8 cellular contexts compared by ENCODE assay signal in genomic region chr17:28598799-28599310, GRCh38. TPM values are rescaled to one million over a fixed set of nuclear protein-coding genes. Genes with fewer than 3 reads are reported as not detected.
DNase-seq lines count a peak whose midpoint lies in the region; ATAC-seq and TF ChIP-seq lines count a peak whose summit lies in the region.

Gene SPAG5, minus strand, starts transcription at chr17:28599025. Its CDS starts 79 bp downstream, at chr17:28598946.

- H3K4me1 ChIP-seq in fibroblast of lung (ENCODE audit: control insufficient read depth, extremely low read depth, insufficient read depth, low read length), result peaks cover 6% of the 10 kb centered on the region
- H3K4me1 ChIP-seq in naive thymus-derived CD4-positive, alpha-beta T cell (ENCODE audit: control insufficient read depth in 2 of 2, insufficient read depth in 2 of 2, low read length in 2 of 2), result peaks cover 8 to 10% of the 10 kb centered on the region in 2 donors

- H3K4me1 Mint-ChIP-seq in activated T-helper 17 cell treated with anti-CD3 and anti-CD28 coated beads, Interleukin-2, amount 50 U/mL, for 72 hours, result peaks cover 18% of the 10 kb centered on the region
- peaks cover 18 to 25% (median 21%) of the 10 kb centered on the region in 7 donors for H3K4me1 Mint-ChIP-seq in naive thymus-derived CD4-positive, alpha-beta T cell
- H3K4me1 Mint-ChIP-seq in stimulated activated memory B cell treated with anti-CD40 and anti-IgM and Interleukin-4, amounts not matched to agents 10 μg/mL and 1 μg/mL and 100 μg/mL, for 72 hours, result peaks cover 27% of the 10 kb centered on the region

- H3K79me2 ChIP-seq in fibroblast of lung (ENCODE audit: control insufficient read depth, insufficient read depth, low read length), result peaks cover 16% of the 10 kb centered on the region

- peak within 1 kb of the TSS; percentile 83 for H3K9ac ChIP-seq in fibroblast of lung (ENCODE audit: insufficient read depth, low read length)

- H3K4me3 Mint-ChIP-seq in activated T-helper 17 cell treated with anti-CD3 and anti-CD28 coated beads, Interleukin-2, amount 50 U/mL, for 72 hours, result peak within 1 kb of the TSS; percentile 100
- peak within 1 kb of the TSS; percentile 88 to 99 (median 94) for H3K4me3 Mint-ChIP-seq in naive thymus-derived CD4-positive, alpha-beta T cell
- H3K4me3 Mint-ChIP-seq in stimulated activated memory B cell treated with anti-CD40 and anti-IgM and Interleukin-4, amounts not matched to agents 10 μg/mL and 1 μg/mL and 100 μg/mL, for 72 hours, result peak within 1 kb of the TSS; percentile 94

- H3K9me3 Mint-ChIP-seq in activated T-helper 17 cell treated with anti-CD3 and anti-CD28 coated beads, Interleukin-2, amount 50 U/mL, for 72 hours, result no peaks in the 10 kb centered on the region
- H3K9me3 Mint-ChIP-seq in naive thymus-derived CD4-positive, alpha-beta T cell, result no peaks in the 10 kb centered on the region
- no peaks in the 10 kb centered on the region for H3K9me3 Mint-ChIP-seq in stimulated activated memory B cell treated with anti-CD40 and anti-IgM and Interleukin-4, amounts not matched to agents 10 μg/mL and 1 μg/mL and 100 μg/mL, for 72 hours

- POLR2A ChIA-PET in RWPE1 (lab: Yijun Ruan, JAX; ENCODE audit: low non-redundant PET), result no interaction called here
- POLR2A ChIA-PET in naive thymus-derived CD4-positive, alpha-beta T cell (lab: Charles Lee), result interaction anchor here (0.9 to 11.4 kb wide), 16 partner anchors 10 to 353 kb away, joined by 3 to 172 read pairs (median 5); partner anchors contain the start of genes ALDOC, BLTP2, NEK8 and PIGS

- no peaks in the 10 kb centered on the region for H3K36me3 ChIP-seq in fibroblast of lung (ENCODE audit: control insufficient read depth, insufficient read depth, low read length)
- H3K36me3 ChIP-seq in naive thymus-derived CD4-positive, alpha-beta T cell (ENCODE audit: control insufficient read depth in 2 of 3, insufficient read depth in 3 of 3, low read length in 3 of 3), result no peaks in the 10 kb centered on the region

- no peaks in the 10 kb centered on the region for H3K9me3 ChIP-seq in fibroblast of lung (ENCODE audit: control insufficient read depth, insufficient read depth, low read depth, low read length)
- no peaks in the 10 kb centered on the region for H3K9me3 ChIP-seq in naive thymus-derived CD4-positive, alpha-beta T cell (ENCODE audit: control insufficient read depth in 2 of 3, low read length in 3 of 3)

- H3K27me3 Mint-ChIP-seq in activated T-helper 17 cell treated with anti-CD3 and anti-CD28 coated beads, Interleukin-2, amount 50 U/mL, for 72 hours, result no peaks in the 10 kb centered on the region
- no peaks in the 10 kb centered on the region for H3K27me3 Mint-ChIP-seq in naive thymus-derived CD4-positive, alpha-beta T cell
- H3K27me3 Mint-ChIP-seq in stimulated activated memory B cell treated with anti-CD40 and anti-IgM and Interleukin-4, amounts not matched to agents 10 μg/mL and 1 μg/mL and 100 μg/mL, for 72 hours, result no peaks in the 10 kb centered on the region

- peak within 1 kb of the TSS; percentile 98 for H3K27ac Mint-ChIP-seq in activated T-helper 17 cell treated with anti-CD3 and anti-CD28 coated beads, Interleukin-2, amount 50 U/mL, for 72 hours
- H3K27ac Mint-ChIP-seq in naive thymus-derived CD4-positive, alpha-beta T cell, result peak within 1 kb of the TSS; percentile 96 to 99 (median 98)
- H3K27ac Mint-ChIP-seq in stimulated activated memory B cell treated with anti-CD40 and anti-IgM and Interleukin-4, amounts not matched to agents 10 μg/mL and 1 μg/mL and 100 μg/mL, for 72 hours, result peak within 1 kb of the TSS; percentile 93

- DNase-seq in Daoy (ENCODE audit: low read depth) (peak; percentile 97), GOT3 (lab: John Stamatoyannopoulos, UW) (peak; percentile 70), LNCaP clone FGC (ENCODE audit: low read depth) (peak; percentile 71), RWPE1 (ENCODE audit: low spot score) (peak; percentile 98), fibroblast of lung (ENCODE audit: low read depth in 2 of 2) (peak; percentile 86 to 89)
- DNase-seq in naive thymus-derived CD4-positive, alpha-beta T cell, result peak; percentile 93 to 97 (median 96)

- H3K27ac ChIP-seq in RWPE1, result peak within 1 kb of the TSS; percentile 95
- peak within 1 kb of the TSS; percentile 94 for H3K27ac ChIP-seq in fibroblast of lung (ENCODE audit: insufficient read depth, low read length)
- H3K27ac ChIP-seq in naive thymus-derived CD4-positive, alpha-beta T cell (ENCODE audit: low read depth, low read length), result peak within 1 kb of the TSS; percentile 97

- CTCF ChIA-PET in RWPE1 (lab: Yijun Ruan, JAX), result interaction anchor here (1.4 kb wide), 1 partner anchor 14 kb away, joined by 5 read pairs; the partner anchor contains the start of gene RSKR
- CTCF ChIA-PET in naive thymus-derived CD4-positive, alpha-beta T cell (lab: Charles Lee), result interaction anchor here (0.6 to 1.2 kb wide), 2 partner anchors 27 to 268 kb away, joined by 3 to 8 read pairs; partner anchors contain the start of gene PIGS

- no peaks in the 10 kb centered on the region for H4K20me1 ChIP-seq in fibroblast of lung (ENCODE audit: control insufficient read depth, extremely low read depth, insufficient read depth, low read length)

- peaks cover 43% of the 10 kb centered on the region for H3K36me3 Mint-ChIP-seq in activated T-helper 17 cell treated with anti-CD3 and anti-CD28 coated beads, Interleukin-2, amount 50 U/mL, for 72 hours (ENCODE audit: low read depth)
- peaks cover 0 to 6% (median 0%) of the 10 kb centered on the region in 5 donors for H3K36me3 Mint-ChIP-seq in naive thymus-derived CD4-positive, alpha-beta T cell
- peaks cover 9% of the 10 kb centered on the region for H3K36me3 Mint-ChIP-seq in stimulated activated memory B cell treated with anti-CD40 and anti-IgM and Interleukin-4, amounts not matched to agents 10 μg/mL and 1 μg/mL and 100 μg/mL, for 72 hours

- intact Hi-C loops in naive thymus-derived CD4-positive, alpha-beta T cell (cut with micrococcal nuclease), result loop anchor here (1.0 to 5.0 kb wide), 15 partner anchors 14 to 354 kb away; partner anchors contain the start of genes PIGS (in 2 of the 2), SUPT6H (in 2 of the 2), UNC119 (in 2 of the 2) and ALDOC (in 1 of the 2)

- H3K4me2 ChIP-seq in fibroblast of lung (ENCODE audit: extremely low read depth, insufficient read depth, low read length), result peak within 1 kb of the TSS; percentile 100

- H3K4me3 ChIP-seq in LNCaP clone FGC (ENCODE audit: low read depth, low read length) (peak within 1 kb of the TSS; percentile 94), fibroblast of lung (replicated peaks in 1 of 4; ENCODE audit: control extremely low read depth in 1 of 4, insufficient read depth in 1 of 4, low read depth in 3 of 4, low read length in 4 of 4) (peak within 1 kb of the TSS; percentile 78 to 94 (median 86))
- peak within 1 kb of the TSS; percentile 93 for H3K4me3 ChIP-seq in naive thymus-derived CD4-positive, alpha-beta T cell (ENCODE audit: low read length)

- TF ChIP-seq CTCF in LNCaP clone FGC (IDR thresholded peaks at IDR 0.05; ENCODE audit: control insufficient read depth, extremely low read depth, insufficient read depth), result no peak
- no peak for TF ChIP-seq CTCF in RWPE1 (conservative IDR thresholded peaks at IDR 0.05; ENCODE audit: low read depth)
- TF ChIP-seq CTCF in fibroblast of lung (conservative IDR thresholded peaks at IDR 0.05 in 1 of 2, IDR thresholded peaks at IDR 0.05 in 1 of 2; ENCODE audit: low read depth in 1 of 2, low read length in 2 of 2), result no peak

- ATAC-seq in activated T-helper 17 cell treated with anti-CD3 and anti-CD28 coated beads, Interleukin-2, amount 50 U/mL, for 72 hours (replicated peaks), result peak; percentile 93
- peak; percentile 98 for ATAC-seq in naive thymus-derived CD4-positive, alpha-beta T cell
- peak; percentile 97 for ATAC-seq in stimulated activated memory B cell treated with anti-CD40 and anti-IgM and Interleukin-4, amounts not matched to agents 10 μg/mL and 1 μg/mL and 100 μg/mL, for 72 hours

- H2AFZ ChIP-seq in fibroblast of lung (ENCODE audit: low read length), result peak within 1 kb of the TSS; percentile 91

- H3K27me3 ChIP-seq in fibroblast of lung (ENCODE audit: control insufficient read depth, insufficient read depth, low read length), result no peaks in the 10 kb centered on the region
- no peaks in the 10 kb centered on the region for H3K27me3 ChIP-seq in naive thymus-derived CD4-positive, alpha-beta T cell (ENCODE audit: control insufficient read depth in 2 of 2, insufficient read depth in 2 of 2, low read length in 2 of 2)

RNA-seq across cellular contexts. Expression of gene SPAG5, which starts in this region (rescaled TPM):
- 134 and 173 TPM in 2 replicates for total RNA-seq in Daoy (2014; rRNA removed; shearing (Covaris generic))
- total RNA-seq in activated T-helper 17 cell treated with anti-CD3 and anti-CD28 coated beads, Interleukin-2, amount 50 U/mL, for 72 hours, result 100 to 1,000 TPM; 140 to 195 TPM
- 1.5 and 13.7 TPM in 2 replicates for total RNA-seq in fibroblast of lung
- 12.0 and 48.8 TPM in 2 replicates for polyA plus RNA-seq in fibroblast of lung
- polyA plus RNA-seq in fibroblast of lung (2012), result 7.1 and 35.4 TPM in 2 replicates
- 21.9 and 102 TPM in 2 replicates for polyA minus RNA-seq in fibroblast of lung (ENCODE audit: low replicate concordance)
- total RNA-seq in naive thymus-derived CD4-positive, alpha-beta T cell, result 10 to 100 TPM; 10.4 to 95.3 (median 18.4) TPM
- 1 to 10 TPM; 1.6 to 3.9 TPM for polyA plus RNA-seq in naive thymus-derived CD4-positive, alpha-beta T cell

Comparison
In these comparisons a context has a peak if more than half of its experiments do, and no peak if none do; other contexts are left out.
1. Peak in every context shown above with its lines: DNase-seq, ATAC-seq, H3K4me3 ChIP-seq and H3K27ac ChIP-seq.